In the genomic region with DNA sequence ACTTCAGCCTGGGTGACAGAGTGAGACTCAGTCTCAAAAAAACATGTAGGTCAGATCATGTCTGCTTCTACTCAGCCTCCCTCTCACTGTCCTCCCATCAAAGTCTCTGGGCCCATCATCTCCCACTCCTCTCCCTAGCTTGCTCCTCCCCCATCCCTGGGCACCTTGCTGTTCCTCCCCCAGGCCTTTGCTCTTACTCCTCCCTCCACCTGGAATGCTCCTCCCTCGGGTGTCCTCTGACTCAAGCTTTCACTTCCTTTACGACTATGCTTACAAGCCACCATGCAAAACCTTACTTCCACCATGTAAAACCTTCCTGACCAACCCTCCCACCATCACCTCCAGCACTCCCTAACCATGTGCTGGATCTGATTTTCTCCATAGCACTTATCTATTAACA, we compare ENCODE assay signal across 9 cellular contexts.
A peak's percentile ranks its signal among the peaks of the same experiment; 100 is the strongest.
DNase-seq lines count a peak whose midpoint lies in the region; ATAC-seq and TF ChIP-seq lines count a peak whose summit lies in the region.
"Had no signal": no experiment of that assay in that cellular context is flagged by ENCODE, and none has a peak within 500 bp of the region (broad histone marks: within the 10 kb centered on the region; RNA-seq: fewer than 3 reads in every experiment).

No MANE protein-coding gene starts in this region.

- DNase-seq in MM.1S (peak; percentile 19), iris pigment epithelial cell (ENCODE audit: low read depth) (peak; percentile 44), KG1 (lab: John Stamatoyannopoulos, UW) (no peak), GOT3 (lab: John Stamatoyannopoulos, UW) (no peak), iPS-NIHi7 (ENCODE audit: extremely low spot score) (no peak)
- no peak for DNase-seq in effector memory CD4-positive, alpha-beta T cell

- peak overlapping the region; percentile 22; the same call in 1 of the 2 replicates for H3K27ac ChIP-seq in MM.1S (ENCODE audit: low read length)
- no peak overlapping the region for H3K27ac ChIP-seq in effector memory CD4-positive, alpha-beta T cell (ENCODE audit: insufficient read depth, low read length, poor library complexity, severe bottlenecking)
- H3K27ac ChIP-seq: epithelial cell of prostate had no signal

- no peak overlapping the region for H3K4me3 ChIP-seq in MM.1S (ENCODE audit: low read length)
- no peak overlapping the region for H3K4me3 ChIP-seq in effector memory CD4-positive, alpha-beta T cell (ENCODE audit: insufficient read depth, low read depth, low read length, poor library complexity, severe bottlenecking)

- ATAC-seq in GM18499 (IDR thresholded peaks at IDR 0.05; ENCODE audit: insufficient read depth, unreplicated experiment) (peak; percentile 82), GM21576 (IDR thresholded peaks at IDR 0.05; ENCODE audit: unreplicated experiment) (peak; percentile 88)

- peaks cover 5% of the 10 kb centered on the region for H3K4me1 ChIP-seq in MM.1S (ENCODE audit: low read length)
- H3K4me1 ChIP-seq in effector memory CD4-positive, alpha-beta T cell (ENCODE audit: control insufficient read depth, insufficient read depth, low read length, poor library complexity, severe bottlenecking): no peaks in the 10 kb centered on the region

- no peak overlapping the region for H2AFZ ChIP-seq in MM.1S (ENCODE audit: low read length)

- no peak overlapping the region for H3K9ac ChIP-seq in MM.1S (ENCODE audit: low read length)

- peaks cover 16% of the 10 kb centered on the region; the same call in 1 of the 2 replicates for H3K36me3 ChIP-seq in MM.1S (replicated peaks; ENCODE audit: insufficient read depth, low read length)
- peaks cover 40% of the 10 kb centered on the region for H3K36me3 ChIP-seq in effector memory CD4-positive, alpha-beta T cell (ENCODE audit: control insufficient read depth, insufficient read depth, low read length)

- no peaks in the 10 kb centered on the region for H3K27me3 ChIP-seq in MM.1S (replicated peaks; ENCODE audit: insufficient read depth, low read length)
- no peaks in the 10 kb centered on the region for H3K27me3 ChIP-seq in effector memory CD4-positive, alpha-beta T cell (replicated peaks; ENCODE audit: control insufficient read depth, insufficient read depth, low read length, poor library complexity, severe bottlenecking)

- no peaks in the 10 kb centered on the region for H3K79me2 ChIP-seq in MM.1S (ENCODE audit: low read length)

- H3K9me2 ChIP-seq in MM.1S (replicated peaks; ENCODE audit: insufficient read depth, low read length): no peaks in the 10 kb centered on the region

- H3F3A ChIP-seq in MM.1S (ENCODE audit: insufficient read depth, low read length): no peaks in the 10 kb centered on the region

- no peaks in the 10 kb centered on the region for H3K9me3 ChIP-seq in MM.1S (replicated peaks; ENCODE audit: insufficient read depth, low read length)
- no peaks in the 10 kb centered on the region for H3K9me3 ChIP-seq in effector memory CD4-positive, alpha-beta T cell (ENCODE audit: control insufficient read depth, low read length)

- TF ChIP-seq CTCF in MM.1S (IDR thresholded peaks at IDR 0.05; ENCODE audit: low read length): no peak

- H3K4me2 ChIP-seq in MM.1S (ENCODE audit: low read depth, low read length): no peak overlapping the region

- H4K20me1 ChIP-seq in MM.1S (ENCODE audit: insufficient read depth, low read length): no peaks in the 10 kb centered on the region

Comparison
In these comparisons a context has a peak if more than half of its experiments do, and no peak if none do; other contexts are left out.
1. DNase-seq: peak in MM.1S (single experiment) and iris pigment epithelial cell (single experiment); none in effector memory CD4-positive, alpha-beta T cell (0 of 3), KG1 (single experiment), GOT3 (single experiment) and iPS-NIHi7 (single experiment).